Comparison of ENCODE assay signal across 12 cellular contexts in the genomic region with DNA sequence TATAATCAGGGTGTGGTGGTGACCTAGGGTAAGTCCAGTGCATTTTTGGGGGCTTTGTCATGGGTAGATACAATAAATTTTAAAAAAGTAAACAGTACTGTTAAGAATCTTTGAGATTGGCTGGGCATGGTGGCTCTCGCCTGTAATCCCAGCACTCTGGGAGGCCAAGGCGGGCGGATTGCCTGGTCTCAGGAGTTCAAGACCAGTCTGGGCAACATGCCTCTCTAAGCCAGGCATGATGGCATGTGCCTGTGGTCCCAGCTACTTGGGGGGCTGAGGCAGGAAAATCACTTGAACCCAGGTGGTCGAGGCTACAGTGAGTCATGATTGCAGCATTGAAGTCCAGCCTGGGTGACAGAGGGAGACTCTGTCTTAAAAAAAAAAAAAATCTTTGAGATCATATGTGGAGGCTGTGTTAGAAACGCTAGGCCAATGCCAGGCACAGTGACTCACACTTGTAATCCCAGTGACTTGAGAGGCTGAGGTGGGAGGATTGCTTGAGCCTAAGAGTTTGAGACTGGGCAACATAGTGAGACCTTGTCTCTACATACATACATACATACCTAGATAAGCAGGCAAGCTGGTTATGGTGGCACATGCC.
DNase-seq lines count a peak whose midpoint lies in the region; ATAC-seq and TF ChIP-seq lines count a peak whose summit lies in the region.
"Had no signal": no experiment of that assay in that cellular context is flagged by ENCODE, and none has a peak within 500 bp of the region (broad histone marks: within the 10 kb centered on the region; RNA-seq: fewer than 3 reads in every experiment).

No MANE protein-coding gene starts in this region.

- ATAC-seq in activated T-cell treated with anti-CD3 and anti-CD28 coated beads, Interleukin-2, amount 50 U/mL, for 72 hours (replicated peaks in 1 of 2): peak; percentile 21 to 41
- ATAC-seq in stimulated activated naive B cell treated with anti-CD40 and anti-IgM and Interleukin-4, amounts not matched to agents 10 μg/mL and 1 μg/mL and 100 μg/mL, for 72 hours (replicated peaks): peak in 1 of 2 donors; percentile 2
- ATAC-seq in HG03139 (IDR thresholded peaks at IDR 0.05; ENCODE audit: unreplicated experiment): no peak
- ATAC-seq in GM21737 (IDR thresholded peaks at IDR 0.05; ENCODE audit: unreplicated experiment): no peak
- ATAC-seq: body of pancreas had no signal

- POLR2A ChIA-PET in RWPE1 (lab: Yijun Ruan, JAX; ENCODE audit: low non-redundant PET): no interaction called here

- H3K27ac Mint-ChIP-seq in activated T-cell treated with anti-CD3 and anti-CD28 coated beads, Interleukin-2, amount 50 U/mL, for 72 hours: no peak overlapping the region
- H3K27ac Mint-ChIP-seq in stimulated activated naive B cell treated with anti-CD40 and anti-IgM and Interleukin-4, amounts not matched to agents 10 μg/mL and 1 μg/mL and 100 μg/mL, for 72 hours: peak overlapping the region; percentile 88

- H3K4me3 Mint-ChIP-seq in activated T-cell treated with anti-CD3 and anti-CD28 coated beads, Interleukin-2, amount 50 U/mL, for 72 hours: no peak overlapping the region
- peak overlapping the region in 1 of 2 donors; percentile 54 for H3K4me3 Mint-ChIP-seq in stimulated activated naive B cell treated with anti-CD40 and anti-IgM and Interleukin-4, amounts not matched to agents 10 μg/mL and 1 μg/mL and 100 μg/mL, for 72 hours

- no peaks in the 10 kb centered on the region for H3K4me1 Mint-ChIP-seq in activated T-cell treated with anti-CD3 and anti-CD28 coated beads, Interleukin-2, amount 50 U/mL, for 72 hours (ENCODE audit: low read depth)
- peaks cover 0 to 10% of the 10 kb centered on the region in 2 donors for H3K4me1 Mint-ChIP-seq in stimulated activated naive B cell treated with anti-CD40 and anti-IgM and Interleukin-4, amounts not matched to agents 10 μg/mL and 1 μg/mL and 100 μg/mL, for 72 hours

- no peaks in the 10 kb centered on the region for H3K27me3 ChIP-seq in esophagus (ENCODE audit: control insufficient read depth in 1 of 2, insufficient read depth in 2 of 2, low read length in 2 of 2)
- H3K27me3 ChIP-seq in H7 (ENCODE audit: control insufficient read depth, insufficient read depth, low read length): no peaks in the 10 kb centered on the region
- H3K27me3 ChIP-seq: body of pancreas had no signal

- H3K27ac ChIP-seq in RWPE1 (peak overlapping the region; percentile 94), esophagus (ENCODE audit: low read depth in 2 of 2, low read length in 1 of 2) (peak overlapping the region; percentile 91 to 92)
- H3K27ac ChIP-seq: body of pancreas had no signal

- CTCF ChIA-PET in RWPE1 (lab: Yijun Ruan, JAX): interaction anchor here (0.6 kb wide), 1 partner anchor 97 kb away, joined by 3 read pairs; no protein-coding TSS in a partner anchor

- H3K9me3 ChIP-seq in esophagus (ENCODE audit: control insufficient read depth in 2 of 2, insufficient read depth in 1 of 2, low read depth in 1 of 2, low read length in 1 of 2): no peaks in the 10 kb centered on the region
- H3K9me3 ChIP-seq: body of pancreas had no signal

- no peaks in the 10 kb centered on the region for H3K9me3 Mint-ChIP-seq in activated T-cell treated with anti-CD3 and anti-CD28 coated beads, Interleukin-2, amount 50 U/mL, for 72 hours
- no peaks in the 10 kb centered on the region for H3K9me3 Mint-ChIP-seq in stimulated activated naive B cell treated with anti-CD40 and anti-IgM and Interleukin-4, amounts not matched to agents 10 μg/mL and 1 μg/mL and 100 μg/mL, for 72 hours
- H3K9me3 Mint-ChIP-seq: naive B cell had no signal

- peak in 1 of 2 donors; percentile 50 for DNase-seq in activated T-cell treated with anti-CD3 and anti-CD28 coated beads, Interleukin-2, amount 50 U/mL, for 72 hours
- no peak for DNase-seq in activated T-cell treated with anti-CD3 and anti-CD28 coated beads, Interleukin-2, amount 50 U/mL, for 1 hour
- no peak for DNase-seq in RWPE1 (ENCODE audit: low spot score)
- DNase-seq in stimulated activated naive B cell treated with anti-CD40 and anti-IgM and Interleukin-4, amounts not matched to agents 10 μg/mL and 1 μg/mL and 100 μg/mL, for 72 hours: no peak
- DNase-seq in H7: no peak
- DNase-seq: AML-193, body of pancreas, MM.1S, naive B cell had no signal

- no peak for TF ChIP-seq CTCF in RWPE1 (conservative IDR thresholded peaks at IDR 0.05; ENCODE audit: low read depth)

- H3K36me3 Mint-ChIP-seq in activated T-cell treated with anti-CD3 and anti-CD28 coated beads, Interleukin-2, amount 50 U/mL, for 72 hours (ENCODE audit: insufficient read depth in 2 of 2): peaks cover 5 to 18% of the 10 kb centered on the region in 2 donors
- no peaks in the 10 kb centered on the region for H3K36me3 Mint-ChIP-seq in stimulated activated naive B cell treated with anti-CD40 and anti-IgM and Interleukin-4, amounts not matched to agents 10 μg/mL and 1 μg/mL and 100 μg/mL, for 72 hours
- H3K36me3 Mint-ChIP-seq: naive B cell had no signal

- peaks cover 0 to 12% of the 10 kb centered on the region in 2 donors for H3K4me1 ChIP-seq in esophagus (ENCODE audit: control insufficient read depth in 2 of 2, insufficient read depth in 2 of 2, low read length in 1 of 2)
- H3K4me1 ChIP-seq: body of pancreas had no signal

- no peaks in the 10 kb centered on the region for H3K36me3 ChIP-seq in esophagus (ENCODE audit: control insufficient read depth in 2 of 2, insufficient read depth in 2 of 2, low read length in 1 of 2)
- H3K36me3 ChIP-seq in H7 (replicated peaks; ENCODE audit: control insufficient read depth, insufficient read depth, low read length): no peaks in the 10 kb centered on the region

- WGBS in esophagus, 2 donors: 35 to 68% methylated on average over 5 of the region's 5 CpGs

- no peak overlapping the region for H3K4me3 ChIP-seq in esophagus (ENCODE audit: low read depth in 1 of 2, low read length in 2 of 2)
- no peak overlapping the region for H3K4me3 ChIP-seq in H7 (ENCODE audit: insufficient read depth, low read depth, low read length)
- H3K4me3 ChIP-seq: body of pancreas had no signal

- H3K27me3 Mint-ChIP-seq in activated T-cell treated with anti-CD3 and anti-CD28 coated beads, Interleukin-2, amount 50 U/mL, for 72 hours (ENCODE audit: low read depth): no peaks in the 10 kb centered on the region
- peaks cover 0 to under 1% of the 10 kb centered on the region in 2 donors for H3K27me3 Mint-ChIP-seq in stimulated activated naive B cell treated with anti-CD40 and anti-IgM and Interleukin-4, amounts not matched to agents 10 μg/mL and 1 μg/mL and 100 μg/mL, for 72 hours
- H3K27me3 Mint-ChIP-seq: naive B cell had no signal

Comparison
In these comparisons a context has a peak if more than half of its experiments do, and no peak if none do; other contexts are left out.
1. ATAC-seq: peak in activated T-cell treated with anti-CD3 and anti-CD28 coated beads, Interleukin-2, amount 50 U/mL, for 72 hours (2 of 2); none in HG03139 (single experiment) and GM21737 (single experiment).